Comparison of ENCODE assay signal across 17 cellular contexts in genomic region chr1:235907897-235908240, GRCh38.
"Had no signal": no experiment of that assay in that cellular context is flagged by ENCODE, and none has a peak within 500 bp of the region (broad histone marks: within the 10 kb centered on the region; RNA-seq: fewer than 3 reads in every experiment).

No MANE protein-coding gene starts in this region.

- ATAC-seq: activated CD8-positive, alpha-beta memory T cell treated with anti-CD3 and anti-CD28 coated beads, Interleukin-2, amount 10 ng/mL, durations not matched to agents 7 days and 5 days; naive thymus-derived CD8-positive, alpha-beta T cell; pancreas; sciatic nerve had no signal

- H3K27me3 ChIP-seq: esophagus muscularis mucosa, pancreas, spleen, transverse colon had no signal

- H3K36me3 ChIP-seq: esophagus muscularis mucosa, pancreas, spleen, transverse colon had no signal

- H3K9me3 ChIP-seq: esophagus muscularis mucosa, pancreas, spleen, transverse colon had no signal

- H3K9me3 Mint-ChIP-seq: activated B cell treated with CpG ODN at 0.5 μM for 24 hours; activated naive CD4-positive, alpha-beta T cell treated with anti-CD3 and anti-CD28 coated beads, Interleukin-2, amount 10 ng/mL, durations not matched to agents 7 days and 5 days; activated T-helper 2 cell treated with anti-CD3 and anti-CD28 coated beads, Interferon-gamma antibody, Interleukin-2, Interleukin-4, amounts not matched to agents 10 μg/mL and 5 μg/mL and 100 μg/mL, durations not matched to agents 14 hours and 24 hours and 36 hours; dendritic cell treated with granulocyte-macrophage colony-stimulating factor and Interleukin-4, amounts not matched to agents 40 ng/mL and 50 ng/mL, for 4 days; stimulated activated naive B cell treated with anti-CD40 and anti-IgM and Interleukin-4, amounts not matched to agents 10 μg/mL and 1 μg/mL and 100 μg/mL, for 72 hours had no signal

- H3K27me3 Mint-ChIP-seq: activated B cell treated with CpG ODN at 0.5 μM for 24 hours; activated CD4-positive, alpha-beta memory T cell treated with anti-CD3 and anti-CD28 coated beads, Interleukin-2, amount 10 ng/mL, durations not matched to agents 7 days and 5 days; dendritic cell treated with granulocyte-macrophage colony-stimulating factor and Interleukin-4, amounts not matched to agents 40 ng/mL and 50 ng/mL, for 4 days; stimulated activated naive B cell treated with anti-CD40 and anti-IgM and Interleukin-4, amounts not matched to agents 10 μg/mL and 1 μg/mL and 100 μg/mL, for 72 hours had no signal

- H3K4me1 ChIP-seq: pancreas, spleen had no signal

- H3K27ac ChIP-seq: pancreas, spleen, transverse colon had no signal

- H3K27ac Mint-ChIP-seq: activated B cell treated with CpG ODN at 0.5 μM for 24 hours; activated CD4-positive, alpha-beta memory T cell treated with anti-CD3 and anti-CD28 coated beads, Interleukin-2, amount 10 ng/mL, durations not matched to agents 7 days and 5 days; activated CD8-positive, alpha-beta memory T cell treated with anti-CD3 and anti-CD28 coated beads, Interleukin-2, amount 10 ng/mL, durations not matched to agents 7 days and 5 days; activated naive CD4-positive, alpha-beta T cell treated with anti-CD3 and anti-CD28 coated beads, Interleukin-2, amount 10 ng/mL, durations not matched to agents 7 days and 5 days; activated T-helper 2 cell treated with anti-CD3 and anti-CD28 coated beads, Interferon-gamma antibody, Interleukin-2, Interleukin-4, amounts not matched to agents 10 μg/mL and 5 μg/mL and 100 μg/mL, durations not matched to agents 14 hours and 24 hours and 36 hours; stimulated activated naive B cell treated with anti-CD40 and anti-IgM and Interleukin-4, amounts not matched to agents 10 μg/mL and 1 μg/mL and 100 μg/mL, for 72 hours had no signal

- H3K4me3 Mint-ChIP-seq: activated B cell treated with CpG ODN at 0.5 μM for 24 hours; activated CD4-positive, alpha-beta memory T cell treated with anti-CD3 and anti-CD28 coated beads, Interleukin-2, amount 10 ng/mL, durations not matched to agents 7 days and 5 days; activated CD8-positive, alpha-beta memory T cell treated with anti-CD3 and anti-CD28 coated beads, Interleukin-2, amount 10 ng/mL, durations not matched to agents 7 days and 5 days; activated naive CD4-positive, alpha-beta T cell treated with anti-CD3 and anti-CD28 coated beads, Interleukin-2, amount 10 ng/mL, durations not matched to agents 7 days and 5 days; dendritic cell treated with granulocyte-macrophage colony-stimulating factor and Interleukin-4, amounts not matched to agents 40 ng/mL and 50 ng/mL, for 4 days; naive thymus-derived CD8-positive, alpha-beta T cell; stimulated activated naive B cell treated with anti-CD40 and anti-IgM and Interleukin-4, amounts not matched to agents 10 μg/mL and 1 μg/mL and 100 μg/mL, for 72 hours had no signal

- H3K4me3 ChIP-seq: pancreas, spleen, transverse colon had no signal

- DNase-seq: activated B cell treated with CpG ODN at 0.5 μM for 24 hours; activated CD4-positive, alpha-beta memory T cell treated with anti-CD3 and anti-CD28 coated beads, Interleukin-2, amount 10 ng/mL, durations not matched to agents 7 days and 5 days; activated CD4-positive, alpha-beta T cell treated with anti-CD3 and anti-CD28 coated beads for 48 hours; activated CD8-positive, alpha-beta memory T cell treated with anti-CD3 and anti-CD28 coated beads, Interleukin-2, amount 10 ng/mL, durations not matched to agents 7 days and 5 days; activated naive CD4-positive, alpha-beta T cell treated with anti-CD3 and anti-CD28 coated beads, Interleukin-2, amount 10 ng/mL, durations not matched to agents 7 days and 5 days; activated T-cell treated with anti-CD3 and anti-CD28 coated beads, Interleukin-2, amount 50 U/mL, for 1 hour; effector CD8-positive, alpha-beta T cell; naive thymus-derived CD8-positive, alpha-beta T cell; pancreas; spleen; stimulated activated naive B cell treated with anti-CD40 and anti-IgM and Interleukin-4, amounts not matched to agents 10 μg/mL and 1 μg/mL and 100 μg/mL, for 72 hours; substantia nigra; transverse colon had no signal

- H3K36me3 Mint-ChIP-seq: naive thymus-derived CD8-positive, alpha-beta T cell; stimulated activated naive B cell treated with anti-CD40 and anti-IgM and Interleukin-4, amounts not matched to agents 10 μg/mL and 1 μg/mL and 100 μg/mL, for 72 hours had no signal
